Comparison of ENCODE assay signal across 1 cellular context in the genomic region with DNA sequence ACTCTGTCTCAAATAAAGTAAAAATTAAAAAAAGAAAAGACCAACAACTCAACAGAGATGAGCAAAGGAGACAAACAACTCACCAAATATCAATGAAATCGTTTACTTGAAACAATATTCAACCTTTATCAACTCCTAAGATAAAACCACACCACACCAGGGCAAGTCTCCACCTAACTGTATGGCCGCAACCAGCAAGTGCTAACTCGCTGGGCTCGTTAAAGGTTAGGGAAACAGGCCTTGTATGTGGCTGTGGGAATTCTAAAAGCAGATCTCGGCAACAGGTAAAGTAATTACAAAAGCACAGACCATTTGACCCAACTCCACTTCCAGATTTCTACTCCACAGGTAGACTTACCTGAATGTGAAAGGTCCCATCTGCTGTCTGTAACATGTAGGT.
TF ChIP-seq lines count a peak whose summit lies in the region.

No MANE protein-coding gene starts in this region.

TF ChIP-seq in WTC11, 78 proteins besides CTCF, POLR2A, EP300 and RAD21 (continued from another document):
- TF ChIP-seq, protein P1, sequence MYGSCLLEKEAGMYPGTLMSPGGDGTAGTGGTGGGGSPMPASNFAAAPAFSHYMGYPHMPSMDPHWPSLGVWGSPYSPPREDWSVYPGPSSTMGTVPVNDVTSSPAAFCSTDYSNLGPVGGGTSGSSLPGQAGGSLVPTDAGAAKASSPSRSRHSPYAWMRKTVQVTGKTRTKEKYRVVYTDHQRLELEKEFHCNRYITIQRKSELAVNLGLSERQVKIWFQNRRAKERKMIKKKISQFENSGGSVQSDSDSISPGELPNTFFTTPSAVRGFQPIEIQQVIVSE (CRISPR knock-in tag; IDR thresholded peaks at IDR 0.05; ENCODE audit: borderline replicate concordance): no peak
- TF ChIP-seq, protein P2, sequence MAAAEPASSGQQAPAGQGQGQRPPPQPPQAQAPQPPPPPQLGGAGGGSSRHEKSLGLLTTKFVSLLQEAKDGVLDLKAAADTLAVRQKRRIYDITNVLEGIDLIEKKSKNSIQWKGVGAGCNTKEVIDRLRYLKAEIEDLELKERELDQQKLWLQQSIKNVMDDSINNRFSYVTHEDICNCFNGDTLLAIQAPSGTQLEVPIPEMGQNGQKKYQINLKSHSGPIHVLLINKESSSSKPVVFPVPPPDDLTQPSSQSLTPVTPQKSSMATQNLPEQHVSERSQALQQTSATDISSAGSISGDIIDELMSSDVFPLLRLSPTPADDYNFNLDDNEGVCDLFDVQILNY (CRISPR knock-in tag; IDR thresholded peaks at IDR 0.05): no peak
- TF ChIP-seq, protein P3, sequence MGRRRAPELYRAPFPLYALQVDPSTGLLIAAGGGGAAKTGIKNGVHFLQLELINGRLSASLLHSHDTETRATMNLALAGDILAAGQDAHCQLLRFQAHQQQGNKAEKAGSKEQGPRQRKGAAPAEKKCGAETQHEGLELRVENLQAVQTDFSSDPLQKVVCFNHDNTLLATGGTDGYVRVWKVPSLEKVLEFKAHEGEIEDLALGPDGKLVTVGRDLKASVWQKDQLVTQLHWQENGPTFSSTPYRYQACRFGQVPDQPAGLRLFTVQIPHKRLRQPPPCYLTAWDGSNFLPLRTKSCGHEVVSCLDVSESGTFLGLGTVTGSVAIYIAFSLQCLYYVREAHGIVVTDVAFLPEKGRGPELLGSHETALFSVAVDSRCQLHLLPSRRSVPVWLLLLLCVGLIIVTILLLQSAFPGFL (CRISPR knock-in tag; IDR thresholded peaks at IDR 0.05; ENCODE audit: borderline replicate concordance): no peak
- TF ChIP-seq IRF2 (CRISPR knock-in tag; IDR thresholded peaks at IDR 0.05; ENCODE audit: borderline replicate concordance, low read depth) (no peak), NR2C2 (CRISPR knock-in tag; IDR thresholded peaks at IDR 0.05) (no peak), EMX1 (CRISPR knock-in tag; IDR thresholded peaks at IDR 0.05) (no peak), CREM (CRISPR knock-in tag; IDR thresholded peaks at IDR 0.05) (no peak)
